21 cellular contexts compared by ENCODE assay signal in the genomic region with DNA sequence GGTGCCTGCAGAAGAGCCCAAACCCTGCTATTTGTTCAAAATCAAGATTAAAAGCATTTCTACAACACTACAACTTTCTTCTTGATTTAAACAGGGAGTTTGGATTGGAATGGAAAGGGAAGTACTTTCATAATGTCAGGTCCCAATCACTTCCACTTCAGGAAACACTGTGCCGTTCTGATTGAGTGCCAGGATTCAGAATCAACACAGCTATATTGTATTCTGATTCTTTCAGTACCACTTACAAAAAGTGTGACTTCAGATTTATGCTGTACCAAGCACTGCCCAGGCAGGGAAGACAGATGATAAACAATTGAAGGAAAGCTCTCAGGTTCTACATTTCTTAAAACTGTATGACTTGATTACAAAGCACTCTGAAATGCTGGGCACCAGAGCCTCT. TPM values are rescaled to one million over a fixed set of nuclear protein-coding genes. Genes with fewer than 3 reads are reported as not detected.
DNase-seq lines count a peak whose midpoint lies in the region; ATAC-seq and TF ChIP-seq lines count a peak whose summit lies in the region.
"Had no signal": no experiment of that assay in that cellular context is flagged by ENCODE, and none has a peak within 500 bp of the region (broad histone marks: within the 10 kb centered on the region; RNA-seq: fewer than 3 reads in every experiment).

No MANE protein-coding gene starts in this region.

- no peak for ATAC-seq in CD4-positive, alpha-beta T cell (ENCODE audit: poor library complexity)
- no peak for ATAC-seq in GM18511 (IDR thresholded peaks at IDR 0.05; ENCODE audit: unreplicated experiment)
- ATAC-seq in HG03280 (IDR thresholded peaks at IDR 0.05; ENCODE audit: unreplicated experiment) = no peak
- ATAC-seq: gastroesophageal sphincter; stimulated activated naive CD8-positive, alpha-beta T cell treated with anti-CD3 and anti-CD28 coated beads, Interleukin-15, amount 100 ng/mL, for 72 hours had no signal

- H3K27ac Mint-ChIP-seq in CD4-positive, alpha-beta T cell = peak overlapping the region; percentile 37
- peak overlapping the region; percentile 83 for H3K27ac Mint-ChIP-seq in activated naive CD8-positive, alpha-beta T cell
- H3K27ac Mint-ChIP-seq: progenitor cell of endocrine pancreas; stimulated activated naive CD8-positive, alpha-beta T cell treated with anti-CD3 and anti-CD28 coated beads, Interleukin-15, amount 100 ng/mL, for 72 hours had no signal

- intact Hi-C loops in CD4-positive, alpha-beta T cell (cut with DNase I, micrococcal nuclease) = loop anchor here (5.0 to 10.0 kb wide), 9 partner anchors 298 to 1394 kb away; a partner anchor contains a TSS

- H3K4me3 Mint-ChIP-seq in CD4-positive, alpha-beta T cell = no peak overlapping the region
- H3K4me3 Mint-ChIP-seq in activated naive CD8-positive, alpha-beta T cell = peak overlapping the region; percentile 79

- TF ChIP-seq CTCF in CD4-positive, alpha-beta T cell (IDR thresholded peaks at IDR 0.05) = no peak

- peaks cover 69% of the 10 kb centered on the region for H3K36me3 Mint-ChIP-seq in CD4-positive, alpha-beta T cell (ENCODE audit: low read depth)
- H3K36me3 Mint-ChIP-seq in activated naive CD8-positive, alpha-beta T cell = peaks cover 13% of the 10 kb centered on the region

- no peaks in the 10 kb centered on the region for H3K27me3 ChIP-seq in CD4-positive, alpha-beta T cell (ENCODE audit: control insufficient read depth, insufficient read depth, low read length)
- H3K27me3 ChIP-seq: colonic mucosa, gastroesophageal sphincter, sigmoid colon, transverse colon had no signal

- POLR2A ChIA-PET in CD4-positive, alpha-beta T cell (lab: Charles Lee) = interaction anchor here (1.2 kb wide), 1 partner anchor 14 kb away, joined by 6 read pairs; no protein-coding TSS in a partner anchor

- CTCF ChIA-PET in CD4-positive, alpha-beta T cell (lab: Charles Lee) = interaction anchor here (1.0 to 3.0 kb wide), 3 partner anchors 14 to 441 kb away, joined by 3 to 17 read pairs (median 4); no protein-coding TSS in a partner anchor

- peak; percentile 11 for DNase-seq in CD1c-positive myeloid dendritic cell (ENCODE audit: extremely low spot score)
- DNase-seq in CD4-positive, alpha-beta T cell = no peak
- peak; percentile 53 for DNase-seq in globus pallidus (ENCODE audit: low spot score)
- DNase-seq in ureter (ENCODE audit: low spot score) = no peak
- DNase-seq: activated CD4-positive, alpha-beta T cell treated with anti-CD3 and anti-CD28 coated beads for 4 hours; CD4-positive, CD25-positive, alpha-beta regulatory T cell; colonic mucosa; Kasumi-1; NCI-H1930; NCI-H69; sigmoid colon; stimulated activated CD4-positive, alpha-beta T cell treated with anti-CD3 and anti-CD28 coated beads, Interleukin-15, amount 100 ng/mL, for 24 hours; stimulated activated naive CD8-positive, alpha-beta T cell treated with anti-CD3 and anti-CD28 coated beads, Interleukin-15, amount 100 ng/mL, for 72 hours; transverse colon had no signal

- H3K9me3 Mint-ChIP-seq in CD4-positive, alpha-beta T cell = no peaks in the 10 kb centered on the region
- no peaks in the 10 kb centered on the region for H3K9me3 Mint-ChIP-seq in activated naive CD8-positive, alpha-beta T cell (ENCODE audit: low read depth)
- H3K9me3 Mint-ChIP-seq: CD4-positive, CD25-positive, alpha-beta regulatory T cell had no signal

- H3K9me3 ChIP-seq in CD4-positive, alpha-beta T cell (ENCODE audit: control insufficient read depth, low read length) = no peaks in the 10 kb centered on the region
- H3K9me3 ChIP-seq: colonic mucosa, gastroesophageal sphincter, HAP-1, sigmoid colon, transverse colon had no signal

- no peak overlapping the region for H3K27ac ChIP-seq in CD4-positive, alpha-beta T cell (ENCODE audit: low read depth, low read length)
- H3K27ac ChIP-seq: colonic mucosa, gastroesophageal sphincter, RWPE1, sigmoid colon, transverse colon had no signal

- H3K4me1 Mint-ChIP-seq in CD4-positive, alpha-beta T cell (ENCODE audit: low read depth) = peaks cover 74% of the 10 kb centered on the region
- peaks cover 78% of the 10 kb centered on the region for H3K4me1 Mint-ChIP-seq in activated naive CD8-positive, alpha-beta T cell (ENCODE audit: low read depth)

- H3K27me3 Mint-ChIP-seq in CD4-positive, alpha-beta T cell = no peaks in the 10 kb centered on the region
- H3K27me3 Mint-ChIP-seq in activated naive CD8-positive, alpha-beta T cell = no peaks in the 10 kb centered on the region
- H3K27me3 Mint-ChIP-seq: CD4-positive, CD25-positive, alpha-beta regulatory T cell; progenitor cell of endocrine pancreas; stimulated activated naive CD8-positive, alpha-beta T cell treated with anti-CD3 and anti-CD28 coated beads, Interleukin-15, amount 100 ng/mL, for 72 hours had no signal

RNA-seq across cellular contexts. Expression of a gene that starts 3.2 kb away (rescaled TPM):
- 10 to 100 TPM; 51.9 to 59.8 TPM for total RNA-seq in CD4-positive, alpha-beta T cell
- total RNA-seq in ureter = 18.9 TPM

RNA-seq across cellular contexts. Expression of a gene that starts 4.4 kb away (rescaled TPM):
- under 1 TPM; 0.36 to 0.47 TPM for total RNA-seq in CD4-positive, alpha-beta T cell
- total RNA-seq in ureter = 7.1 TPM

Comparison
In these comparisons a context has a peak if more than half of its experiments do, and no peak if none do; other contexts are left out.
1. DNase-seq: peak in CD1c-positive myeloid dendritic cell (single experiment) and globus pallidus (single experiment); none in CD4-positive, alpha-beta T cell (0 of 10) and ureter (single experiment).